ENCODE assay signal across 1 cellular context in genomic region chr1:156123356-156124196, GRCh38.
TF ChIP-seq lines count a peak whose summit lies in the region.

No MANE protein-coding gene starts in this region.

TF ChIP-seq in HepG2, 621 proteins besides CTCF, POLR2A, EP300 and RAD21 (continued from another document and continues in another):
- TF ChIP-seq, protein P1, sequence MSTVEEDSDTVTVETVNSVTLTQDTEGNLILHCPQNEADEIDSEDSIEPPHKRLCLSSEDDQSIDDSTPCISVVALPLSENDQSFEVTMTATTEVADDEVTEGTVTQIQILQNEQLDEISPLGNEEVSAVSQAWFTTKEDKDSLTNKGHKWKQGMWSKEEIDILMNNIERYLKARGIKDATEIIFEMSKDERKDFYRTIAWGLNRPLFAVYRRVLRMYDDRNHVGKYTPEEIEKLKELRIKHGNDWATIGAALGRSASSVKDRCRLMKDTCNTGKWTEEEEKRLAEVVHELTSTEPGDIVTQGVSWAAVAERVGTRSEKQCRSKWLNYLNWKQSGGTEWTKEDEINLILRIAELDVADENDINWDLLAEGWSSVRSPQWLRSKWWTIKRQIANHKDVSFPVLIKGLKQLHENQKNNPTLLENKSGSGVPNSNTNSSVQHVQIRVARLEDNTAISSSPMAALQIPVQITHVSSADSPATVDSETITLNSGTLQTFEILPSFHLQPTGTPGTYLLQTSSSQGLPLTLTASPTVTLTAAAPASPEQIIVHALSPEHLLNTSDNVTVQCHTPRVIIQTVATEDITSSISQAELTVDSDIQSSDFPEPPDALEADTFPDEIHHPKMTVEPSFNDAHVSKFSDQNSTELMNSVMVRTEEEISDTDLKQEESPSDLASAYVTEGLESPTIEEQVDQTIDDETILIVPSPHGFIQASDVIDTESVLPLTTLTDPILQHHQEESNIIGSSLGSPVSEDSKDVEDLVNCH (CRISPR knock-in tag; IDR thresholded peaks at IDR 0.05): no peak
- TF ChIP-seq HOXA3 (CRISPR knock-in tag; IDR thresholded peaks at IDR 0.05) (peak; percentile 58; the same call in 1 of the 2 replicates), NR2C2 (CRISPR knock-in tag; IDR thresholded peaks at IDR 0.05; ENCODE audit: borderline replicate concordance) (no peak), ZNF562 (CRISPR knock-in tag; IDR thresholded peaks at IDR 0.05; ENCODE audit: borderline replicate concordance) (no peak), ELF3 (CRISPR knock-in tag; IDR thresholded peaks at IDR 0.05) (peak; percentile 17; the same call in 1 of the 2 replicates), SMC3 (IDR thresholded peaks at IDR 0.05; ENCODE audit: low read length) (peak; percentile 5; the same call in 1 of the 2 replicates), CREBL2 (CRISPR knock-in tag; IDR thresholded peaks at IDR 0.05; ENCODE audit: borderline replicate concordance) (no peak), ZNF703 (CRISPR knock-in tag; IDR thresholded peaks at IDR 0.05; ENCODE audit: borderline replicate concordance) (no peak), ZNF143 (CRISPR knock-in tag; IDR thresholded peaks at IDR 0.05) (no peak), ZSCAN22 (CRISPR knock-in tag; IDR thresholded peaks at IDR 0.05) (no peak), TP53 (CRISPR knock-in tag; conservative IDR thresholded peaks at IDR 0.05) (peak; percentile 97), MTA3 (CRISPR knock-in tag; IDR thresholded peaks at IDR 0.05) (no peak), NFYC (CRISPR knock-in tag; IDR thresholded peaks at IDR 0.05) (no peak; the same call in 1 of the 2 replicates), MAFG (CRISPR knock-in tag; IDR thresholded peaks at IDR 0.05) (0 out of 2 replicates have a peak, but pooled peaks have one; percentile 34), IRF1 (CRISPR knock-in tag; IDR thresholded peaks at IDR 0.05; ENCODE audit: low read depth) (no peak), FOXM1 (CRISPR knock-in tag; IDR thresholded peaks at IDR 0.05) (no peak), PHF20 (CRISPR knock-in tag; IDR thresholded peaks at IDR 0.05) (no peak), GABPB1 (CRISPR knock-in tag; IDR thresholded peaks at IDR 0.05) (peak; percentile 43; the same call in 1 of the 2 replicates), ISX (CRISPR knock-in tag; conservative IDR thresholded peaks at IDR 0.05) (no peak), ZNF513 (CRISPR knock-in tag; conservative IDR thresholded peaks at IDR 0.05) (no peak), ZSCAN29 (CRISPR knock-in tag; conservative IDR thresholded peaks at IDR 0.05) (no peak), NCOA5 (CRISPR knock-in tag; IDR thresholded peaks at IDR 0.05) (no peak), GTF3A (CRISPR knock-in tag; conservative IDR thresholded peaks at IDR 0.05) (no peak), ZNF670 (CRISPR knock-in tag; IDR thresholded peaks at IDR 0.05; ENCODE audit: borderline replicate concordance) (no peak), CC2D1A (CRISPR knock-in tag; IDR thresholded peaks at IDR 0.05) (no peak), ZNF569 (CRISPR knock-in tag; IDR thresholded peaks at IDR 0.05; ENCODE audit: borderline replicate concordance) (no peak), ZNF605 (CRISPR knock-in tag; IDR thresholded peaks at IDR 0.05) (peak; percentile 39; the same call in 1 of the 2 replicates), MYPOP (CRISPR knock-in tag; IDR thresholded peaks at IDR 0.05) (no peak), ZHX1 (CRISPR knock-in tag; IDR thresholded peaks at IDR 0.05; ENCODE audit: low read depth) (no peak), MTF2 (CRISPR knock-in tag; IDR thresholded peaks at IDR 0.05; ENCODE audit: borderline replicate concordance) (0 out of 2 replicates have a peak, but pooled peaks have one; percentile 17), SP5 (CRISPR knock-in tag; IDR thresholded peaks at IDR 0.05; ENCODE audit: borderline replicate concordance, low read depth) (no peak), MBNL3 (CRISPR knock-in tag; conservative IDR thresholded peaks at IDR 0.05) (no peak), ZNF615 (CRISPR knock-in tag; IDR thresholded peaks at IDR 0.05; ENCODE audit: borderline replicate concordance) (no peak), ZNF484 (CRISPR knock-in tag; IDR thresholded peaks at IDR 0.05; ENCODE audit: borderline replicate concordance, low read depth) (no peak), WIZ (CRISPR knock-in tag; IDR thresholded peaks at IDR 0.05) (no peak), ZNF382 (CRISPR knock-in tag; IDR thresholded peaks at IDR 0.05; ENCODE audit: borderline replicate concordance) (no peak), HMG20B (CRISPR knock-in tag; conservative IDR thresholded peaks at IDR 0.05) (no peak; the same call in 1 of the 2 replicates), HDAC6 (IDR thresholded peaks at IDR 0.05; ENCODE audit: low read depth, low read length) (no peak), DMAP1 (CRISPR knock-in tag; IDR thresholded peaks at IDR 0.05) (peak; percentile 65), PAX8 (CRISPR knock-in tag; IDR thresholded peaks at IDR 0.05; ENCODE audit: borderline replicate concordance) (no peak)
- TF ChIP-seq, protein P2, sequence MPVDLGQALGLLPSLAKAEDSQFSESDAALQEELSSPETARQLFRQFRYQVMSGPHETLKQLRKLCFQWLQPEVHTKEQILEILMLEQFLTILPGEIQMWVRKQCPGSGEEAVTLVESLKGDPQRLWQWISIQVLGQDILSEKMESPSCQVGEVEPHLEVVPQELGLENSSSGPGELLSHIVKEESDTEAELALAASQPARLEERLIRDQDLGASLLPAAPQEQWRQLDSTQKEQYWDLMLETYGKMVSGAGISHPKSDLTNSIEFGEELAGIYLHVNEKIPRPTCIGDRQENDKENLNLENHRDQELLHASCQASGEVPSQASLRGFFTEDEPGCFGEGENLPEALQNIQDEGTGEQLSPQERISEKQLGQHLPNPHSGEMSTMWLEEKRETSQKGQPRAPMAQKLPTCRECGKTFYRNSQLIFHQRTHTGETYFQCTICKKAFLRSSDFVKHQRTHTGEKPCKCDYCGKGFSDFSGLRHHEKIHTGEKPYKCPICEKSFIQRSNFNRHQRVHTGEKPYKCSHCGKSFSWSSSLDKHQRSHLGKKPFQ (CRISPR knock-in tag; IDR thresholded peaks at IDR 0.05; ENCODE audit: insufficient replicate concordance): peak; percentile 16
- TF ChIP-seq, protein P3, sequence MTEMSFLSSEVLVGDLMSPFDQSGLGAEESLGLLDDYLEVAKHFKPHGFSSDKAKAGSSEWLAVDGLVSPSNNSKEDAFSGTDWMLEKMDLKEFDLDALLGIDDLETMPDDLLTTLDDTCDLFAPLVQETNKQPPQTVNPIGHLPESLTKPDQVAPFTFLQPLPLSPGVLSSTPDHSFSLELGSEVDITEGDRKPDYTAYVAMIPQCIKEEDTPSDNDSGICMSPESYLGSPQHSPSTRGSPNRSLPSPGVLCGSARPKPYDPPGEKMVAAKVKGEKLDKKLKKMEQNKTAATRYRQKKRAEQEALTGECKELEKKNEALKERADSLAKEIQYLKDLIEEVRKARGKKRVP (CRISPR knock-in tag; IDR thresholded peaks at IDR 0.05): no peak
- TF ChIP-seq, protein P4, sequence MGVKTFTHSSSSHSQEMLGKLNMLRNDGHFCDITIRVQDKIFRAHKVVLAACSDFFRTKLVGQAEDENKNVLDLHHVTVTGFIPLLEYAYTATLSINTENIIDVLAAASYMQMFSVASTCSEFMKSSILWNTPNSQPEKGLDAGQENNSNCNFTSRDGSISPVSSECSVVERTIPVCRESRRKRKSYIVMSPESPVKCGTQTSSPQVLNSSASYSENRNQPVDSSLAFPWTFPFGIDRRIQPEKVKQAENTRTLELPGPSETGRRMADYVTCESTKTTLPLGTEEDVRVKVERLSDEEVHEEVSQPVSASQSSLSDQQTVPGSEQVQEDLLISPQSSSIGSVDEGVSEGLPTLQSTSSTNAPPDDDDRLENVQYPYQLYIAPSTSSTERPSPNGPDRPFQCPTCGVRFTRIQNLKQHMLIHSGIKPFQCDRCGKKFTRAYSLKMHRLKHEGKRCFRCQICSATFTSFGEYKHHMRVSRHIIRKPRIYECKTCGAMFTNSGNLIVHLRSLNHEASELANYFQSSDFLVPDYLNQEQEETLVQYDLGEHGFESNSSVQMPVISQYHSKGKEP (CRISPR knock-in tag; IDR thresholded peaks at IDR 0.05): no peak
- TF ChIP-seq, protein P5, sequence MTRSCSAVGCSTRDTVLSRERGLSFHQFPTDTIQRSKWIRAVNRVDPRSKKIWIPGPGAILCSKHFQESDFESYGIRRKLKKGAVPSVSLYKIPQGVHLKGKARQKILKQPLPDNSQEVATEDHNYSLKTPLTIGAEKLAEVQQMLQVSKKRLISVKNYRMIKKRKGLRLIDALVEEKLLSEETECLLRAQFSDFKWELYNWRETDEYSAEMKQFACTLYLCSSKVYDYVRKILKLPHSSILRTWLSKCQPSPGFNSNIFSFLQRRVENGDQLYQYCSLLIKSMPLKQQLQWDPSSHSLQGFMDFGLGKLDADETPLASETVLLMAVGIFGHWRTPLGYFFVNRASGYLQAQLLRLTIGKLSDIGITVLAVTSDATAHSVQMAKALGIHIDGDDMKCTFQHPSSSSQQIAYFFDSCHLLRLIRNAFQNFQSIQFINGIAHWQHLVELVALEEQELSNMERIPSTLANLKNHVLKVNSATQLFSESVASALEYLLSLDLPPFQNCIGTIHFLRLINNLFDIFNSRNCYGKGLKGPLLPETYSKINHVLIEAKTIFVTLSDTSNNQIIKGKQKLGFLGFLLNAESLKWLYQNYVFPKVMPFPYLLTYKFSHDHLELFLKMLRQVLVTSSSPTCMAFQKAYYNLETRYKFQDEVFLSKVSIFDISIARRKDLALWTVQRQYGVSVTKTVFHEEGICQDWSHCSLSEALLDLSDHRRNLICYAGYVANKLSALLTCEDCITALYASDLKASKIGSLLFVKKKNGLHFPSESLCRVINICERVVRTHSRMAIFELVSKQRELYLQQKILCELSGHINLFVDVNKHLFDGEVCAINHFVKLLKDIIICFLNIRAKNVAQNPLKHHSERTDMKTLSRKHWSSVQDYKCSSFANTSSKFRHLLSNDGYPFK (CRISPR knock-in tag; IDR thresholded peaks at IDR 0.05; ENCODE audit: borderline replicate concordance): peak; percentile 98
- TF ChIP-seq, protein P6, sequence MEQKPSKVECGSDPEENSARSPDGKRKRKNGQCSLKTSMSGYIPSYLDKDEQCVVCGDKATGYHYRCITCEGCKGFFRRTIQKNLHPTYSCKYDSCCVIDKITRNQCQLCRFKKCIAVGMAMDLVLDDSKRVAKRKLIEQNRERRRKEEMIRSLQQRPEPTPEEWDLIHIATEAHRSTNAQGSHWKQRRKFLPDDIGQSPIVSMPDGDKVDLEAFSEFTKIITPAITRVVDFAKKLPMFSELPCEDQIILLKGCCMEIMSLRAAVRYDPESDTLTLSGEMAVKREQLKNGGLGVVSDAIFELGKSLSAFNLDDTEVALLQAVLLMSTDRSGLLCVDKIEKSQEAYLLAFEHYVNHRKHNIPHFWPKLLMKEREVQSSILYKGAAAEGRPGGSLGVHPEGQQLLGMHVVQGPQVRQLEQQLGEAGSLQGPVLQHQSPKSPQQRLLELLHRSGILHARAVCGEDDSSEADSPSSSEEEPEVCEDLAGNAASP (CRISPR knock-in tag; IDR thresholded peaks at IDR 0.05; ENCODE audit: borderline replicate concordance): peak; percentile 57; the same call in 1 of the 2 replicates
